In the genomic region with DNA sequence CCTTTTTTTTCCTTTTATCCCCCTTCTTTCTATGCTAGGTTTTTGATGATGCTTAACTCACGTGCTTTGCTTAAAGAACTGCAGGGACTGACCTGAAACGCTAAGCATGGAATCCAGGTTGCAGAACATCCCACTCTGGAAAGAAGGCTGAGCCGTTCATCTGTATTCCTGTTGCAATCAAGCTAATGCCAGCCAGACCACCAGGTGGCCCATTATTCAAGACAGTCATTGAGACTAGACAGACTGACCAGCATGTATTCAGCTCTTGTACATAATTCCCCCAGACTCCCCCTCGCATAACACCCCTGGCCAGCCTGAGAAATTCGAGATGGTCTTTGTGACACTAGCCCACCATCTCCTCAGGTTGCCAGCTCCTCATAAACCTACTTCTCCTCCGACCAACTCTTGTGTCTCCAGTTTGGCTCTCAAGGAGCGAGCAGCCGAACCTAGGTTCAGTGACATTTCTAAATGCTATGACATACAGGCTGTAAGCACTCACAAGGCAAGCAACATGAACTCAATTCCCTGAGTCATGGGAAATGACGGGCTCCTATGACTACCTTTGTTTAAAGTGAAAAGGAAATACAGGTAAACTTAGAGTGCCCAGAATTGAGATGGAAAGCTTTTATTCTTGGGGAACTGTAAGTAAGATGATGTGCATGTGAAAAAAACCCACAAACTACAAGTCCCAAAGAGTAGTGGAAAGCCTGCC, we compare ENCODE assay signal across 20 cellular contexts.
DNase-seq lines count a peak whose midpoint lies in the region; ATAC-seq, FAIRE-seq and TF ChIP-seq lines count a peak whose summit lies in the region.
"Had no signal": no experiment of that assay in that cellular context is flagged by ENCODE, and none has a peak within 500 bp of the region (broad histone marks: within the 10 kb centered on the region; RNA-seq: fewer than 3 reads in every experiment).

No MANE protein-coding gene starts in this region.

- DNase-seq in Ammon's horn (ENCODE audit: low spot score) = peak; percentile 26
- DNase-seq in K562 (ENCODE audit: extremely low read depth in 1 of 4, low spot score in 3 of 4) = peak in 1 of 4 experiments; percentile 19
- DNase-seq in globus pallidus (ENCODE audit: low spot score) = peak; percentile 11
- DNase-seq in stomach = no peak
- DNase-seq in KBM-7 = no peak
- no peak for DNase-seq in GM19240 (ENCODE audit: insufficient read length, low spot score)
- DNase-seq in stimulated activated naive CD8-positive, alpha-beta T cell treated with anti-CD3 and anti-CD28 coated beads, Interleukin-15, amount 100 ng/mL, for 72 hours = no peak
- DNase-seq: activated CD4-positive, alpha-beta T cell treated with anti-CD3 and anti-CD28 coated beads, Interleukin-2, amount 50 U/mL, for 48 hours; effector memory CD4-positive, alpha-beta T cell; kidney; naive thymus-derived CD8-positive, alpha-beta T cell; NCI-H774 had no signal

- H3K27ac Mint-ChIP-seq in stimulated activated naive CD8-positive, alpha-beta T cell treated with anti-CD3 and anti-CD28 coated beads, Interleukin-15, amount 100 ng/mL, for 72 hours = no peak overlapping the region
- H3K27ac Mint-ChIP-seq: activated T-helper 2 cell treated with anti-CD3 and anti-CD28 coated beads, Interferon-gamma antibody, Interleukin-2, Interleukin-4, amounts not matched to agents 10 μg/mL and 5 μg/mL and 100 μg/mL, durations not matched to agents 14 hours and 24 hours and 36 hours; IgD-negative memory B cell; naive thymus-derived CD8-positive, alpha-beta T cell had no signal

- H3K4me1 ChIP-seq in K562 (replicated peaks in 1 of 2; ENCODE audit: control insufficient read depth in 2 of 2, insufficient read depth in 2 of 2, low read length in 2 of 2) (no peaks in the 10 kb centered on the region), stomach (peaks cover 0 to 13% (median 4%) of the 10 kb centered on the region in 4 donors)
- H3K4me1 ChIP-seq: ascending aorta; BLaER1 treated with 17β-estradiol and CSF1 and Interleukin-3, amounts not matched to agents 10 nM and 100 nM; transverse colon had no signal

- CTCF ChIA-PET in K562 (lab: Yijun Ruan, JAX; ENCODE audit: low intra/inter-chr PET ratio) = no interaction called here

- ATAC-seq in K562 = peak; percentile 53; the same call in 1 of the 3 replicates
- ATAC-seq in stimulated activated naive CD8-positive, alpha-beta T cell treated with anti-CD3 and anti-CD28 coated beads, Interleukin-15, amount 100 ng/mL, for 72 hours = no peak
- ATAC-seq: naive thymus-derived CD8-positive, alpha-beta T cell; Right ventricle myocardium inferior had no signal

- TF ChIP-seq RAD21 in Ishikawa (IDR thresholded peaks at IDR 0.05; ENCODE audit: low read depth) (peak; percentile 44), K562 (CRISPR knock-in tag; conservative IDR thresholded peaks at IDR 0.05 in 1 of 2, IDR thresholded peaks at IDR 0.05 in 1 of 2) (peak; percentile 15 to 35; a peak in 2 of 4 replicates)

- intact Hi-C loops in K562 (cut with micrococcal nuclease) (no loop called here), stomach (cut with DNase I; ENCODE audit: low total_unique reads) (no loop called here)

- no peaks in the 10 kb centered on the region for H3K79me2 ChIP-seq in K562 (ENCODE audit: control insufficient read depth, insufficient read depth, low read length)

- no peak overlapping the region for H3K27ac ChIP-seq in K562 (ENCODE audit: extremely low read depth, low read depth, low read length)
- peak overlapping the region in 1 of 5 donors; percentile 25 for H3K27ac ChIP-seq in stomach
- H3K27ac ChIP-seq: ascending aorta; BLaER1 treated with 17β-estradiol and CSF1 and Interleukin-3, amounts not matched to agents 10 nM and 100 nM; transverse colon had no signal

- 5% methylated on average over 9 of the region's 9 CpGs for WGBS in K562 (ENCODE audit: insufficient coverage, low coverage, missing lambda C conversion rate)
- 77 to 81% (median 80%) methylated on average over 9 of the region's 9 CpGs for WGBS in stomach, 5 donors

- H3K4me1 Mint-ChIP-seq in stimulated activated naive CD8-positive, alpha-beta T cell treated with anti-CD3 and anti-CD28 coated beads, Interleukin-15, amount 100 ng/mL, for 72 hours = no peaks in the 10 kb centered on the region
- H3K4me1 Mint-ChIP-seq: naive thymus-derived CD8-positive, alpha-beta T cell had no signal

- H3K9ac ChIP-seq in K562 (ENCODE audit: insufficient read depth in 1 of 2, low read depth in 2 of 2, low read length in 2 of 2) = no peak overlapping the region
- H3K9ac ChIP-seq: BLaER1 treated with 17β-estradiol and CSF1 and Interleukin-3, amounts not matched to agents 10 nM and 100 nM had no signal

- TF ChIP-seq EP300 in Ishikawa (IDR thresholded peaks at IDR 0.05; ENCODE audit: borderline replicate concordance) = no peak
- no peak for TF ChIP-seq EP300 in K562 (IDR thresholded peaks at IDR 0.05; ENCODE audit: low read length)
- no peak for TF ChIP-seq EP300 in stomach (IDR thresholded peaks at IDR 0.05)

- H3K9me3 Mint-ChIP-seq in stimulated activated naive CD8-positive, alpha-beta T cell treated with anti-CD3 and anti-CD28 coated beads, Interleukin-15, amount 100 ng/mL, for 72 hours = peaks cover 16 to 20% of the 10 kb centered on the region in 2 donors

- TF ChIP-seq POLR2A in K562 (conservative IDR thresholded peaks at IDR 0.05) = no peak
- no peak for TF ChIP-seq POLR2A in stomach (IDR thresholded peaks at IDR 0.05)

- H3K4me3 Mint-ChIP-seq in stimulated activated naive CD8-positive, alpha-beta T cell treated with anti-CD3 and anti-CD28 coated beads, Interleukin-15, amount 100 ng/mL, for 72 hours = no peak overlapping the region
- H3K4me3 Mint-ChIP-seq: naive thymus-derived CD8-positive, alpha-beta T cell had no signal

- no peak overlapping the region for H3K4me2 ChIP-seq in K562 (ENCODE audit: insufficient read depth, low read length)
- H3K4me2 ChIP-seq: BLaER1 treated with 17β-estradiol and CSF1 and Interleukin-3, amounts not matched to agents 10 nM and 100 nM had no signal

- in situ Hi-C loops in K562 (cut with MboI) = no loop called here
- in situ Hi-C loops in KBM-7 (cut with MboI; ENCODE audit: low pct_unique_long_range_greater_than_20kb, low sequenced_read_pairs) = no loop called here

- no peaks in the 10 kb centered on the region for H3K36me3 ChIP-seq in K562 (ENCODE audit: control insufficient read depth, insufficient read depth, low read length)
- H3K36me3 ChIP-seq in stomach = no peaks in the 10 kb centered on the region
- H3K36me3 ChIP-seq: ascending aorta, transverse colon had no signal

- POLR2A ChIA-PET in K562 (lab: Yijun Ruan, JAX) = interaction anchor here (0.5 to 1.0 kb wide), 2 partner anchors 113 to 139 kb away, joined by 3 read pairs; no protein-coding TSS in a partner anchor

- H3K9me3 ChIP-seq in K562 (replicated peaks; ENCODE audit: control insufficient read depth, insufficient read depth, low read depth, low read length) (no peaks in the 10 kb centered on the region; the same call in 1 of the 2 replicates), stomach (peaks cover 0 to 21% (median 15%) of the 10 kb centered on the region in 4 donors)

- no peaks in the 10 kb centered on the region for H4K20me1 ChIP-seq in K562 (replicated peaks; ENCODE audit: control insufficient read depth, insufficient read depth, low read length)
- H4K20me1 ChIP-seq: BLaER1 treated with 17β-estradiol and CSF1 and Interleukin-3, amounts not matched to agents 10 nM and 100 nM had no signal

- H3K4me3 ChIP-seq in K562 (no peak overlapping the region), stomach (no peak overlapping the region)
- H3K4me3 ChIP-seq: ascending aorta; BLaER1 treated with 17β-estradiol and CSF1 and Interleukin-3, amounts not matched to agents 10 nM and 100 nM; transverse colon had no signal

- H3K27me3 ChIP-seq in K562 (ENCODE audit: control insufficient read depth in 2 of 2, insufficient read depth in 2 of 2, low read length in 2 of 2) (peaks cover 7 to 19% of the 10 kb centered on the region in 2 experiments; a peak in 4 of 5 replicates), stomach (no peaks in the 10 kb centered on the region)
- H3K27me3 ChIP-seq: ascending aorta; BLaER1 treated with 17β-estradiol and CSF1 and Interleukin-3, amounts not matched to agents 10 nM and 100 nM; transverse colon had no signal

- no TSS peak for BruUV-seq in K562 (replicated peaks; lab: Mats Ljungman, UMichigan)

- no peak for FAIRE-seq in K562 (lab: Jason Lieb, UNC)
- FAIRE-seq: GM12892, kidney had no signal

- TF ChIP-seq CTCF in K562 (IDR thresholded peaks at IDR 0.05 in 2 of 3, conservative IDR thresholded peaks at IDR 0.05 in 1 of 3; ENCODE audit: insufficient read depth in 2 of 3, low read depth in 1 of 3, low read length in 3 of 3) = peak; percentile 18 to 38 (median 21); a peak in 2 of 6 replicates
- TF ChIP-seq CTCF in stomach (IDR thresholded peaks at IDR 0.05) = no peak

- no peak overlapping the region for H2AFZ ChIP-seq in K562 (ENCODE audit: low read depth, low read length)

- no peaks in the 10 kb centered on the region for H3K9me1 ChIP-seq in K562 (ENCODE audit: control insufficient read depth, insufficient read depth, low read length)

- H3K27me3 Mint-ChIP-seq in stimulated activated naive CD8-positive, alpha-beta T cell treated with anti-CD3 and anti-CD28 coated beads, Interleukin-15, amount 100 ng/mL, for 72 hours = peaks cover 9% of the 10 kb centered on the region

TF ChIP-seq in Ishikawa, 13 proteins besides CTCF, POLR2A, EP300 and RAD21 (continues in another document):
- TF ChIP-seq FOXM1 (IDR thresholded peaks at IDR 0.05; ENCODE audit: borderline replicate concordance, low read depth) (no peak), CEBPB (IDR thresholded peaks at IDR 0.05) (no peak), ZBTB7A (IDR thresholded peaks at IDR 0.05; ENCODE audit: low read depth) (no peak), TCF12 (IDR thresholded peaks at IDR 0.05; ENCODE audit: low read depth) (no peak), NFIC (IDR thresholded peaks at IDR 0.05) (no peak), TAF1 (IDR thresholded peaks at IDR 0.05; ENCODE audit: low read depth) (no peak), YY1 (IDR thresholded peaks at IDR 0.05; ENCODE audit: low read depth) (no peak), CREB1 (IDR thresholded peaks at IDR 0.05; ENCODE audit: low read depth) (no peak)

TF ChIP-seq in K562, 482 proteins besides CTCF, POLR2A, EP300 and RAD21:
- no peak for TF ChIP-seq BMI1 (IDR thresholded peaks at IDR 0.05; ENCODE audit: low read length)
- peak; percentile 20; the same call in 1 of the 2 replicates for TF ChIP-seq SMC3 (conservative IDR thresholded peaks at IDR 0.05; ENCODE audit: insufficient read depth, low read depth, low read length)

Comparison
In these comparisons a context has a peak if more than half of its experiments do, and no peak if none do; other contexts are left out.
1. DNase-seq: peak in Ammon's horn (single experiment) and globus pallidus (single experiment); none in stomach (single experiment), KBM-7 (single experiment), GM19240 (single experiment) and stimulated activated naive CD8-positive, alpha-beta T cell treated with anti-CD3 and anti-CD28 coated beads, Interleukin-15, amount 100 ng/mL, for 72 hours (0 of 2).
2. CTCF ChIP-seq: peak in K562 (3 of 3); none in stomach (0 of 7).